Comparison of ENCODE assay signal across 21 cellular contexts in genomic region chr1:30312226-30312625, GRCh38.
A peak's percentile ranks its signal among the peaks of the same experiment; 100 is the strongest.
DNase-seq lines count a peak whose midpoint lies in the region; ATAC-seq and TF ChIP-seq lines count a peak whose summit lies in the region.
"Had no signal": no experiment of that assay in that cellular context is flagged by ENCODE, and none has a peak within 500 bp of the region (broad histone marks: within the 10 kb centered on the region; RNA-seq: fewer than 3 reads in every experiment).

No MANE protein-coding gene starts in this region.

- H3K4me3 Mint-ChIP-seq in activated CD4-positive, alpha-beta memory T cell treated with anti-CD3 and anti-CD28 coated beads, Interleukin-2, amount 10 ng/mL, durations not matched to agents 7 days and 5 days = no peak overlapping the region
- H3K4me3 Mint-ChIP-seq in activated CD4-positive, alpha-beta memory T cell treated with anti-CD3 and anti-CD28 coated beads for 36 hours = no peak overlapping the region
- no peak overlapping the region for H3K4me3 Mint-ChIP-seq in type B pancreatic cell

- DNase-seq in activated CD4-positive, alpha-beta memory T cell treated with anti-CD3 and anti-CD28 coated beads, Interleukin-2, amount 10 ng/mL, durations not matched to agents 7 days and 5 days = peak; percentile 6
- no peak for DNase-seq in activated CD4-positive, alpha-beta memory T cell treated with anti-CD3 and anti-CD28 coated beads for 36 hours
- DNase-seq in coronary artery (ENCODE audit: low spot score) (peak; percentile 41), sigmoid colon (peak; percentile 52), type B pancreatic cell (ENCODE audit: extremely low spot score, unreplicated experiment) (peak; percentile 56), COLO829 (ENCODE audit: low spot score) (no peak), AML-193 (lab: John Stamatoyannopoulos, UW) (no peak)
- DNase-seq: 8988T, EL, GF-D8, GOT3, Karpas-422, NCI-H1694 treated with DMSO at 0.1 percent for 48 hours, NCI-H2081 treated with DMSO at 0.1 percent for 48 hours, NCI-H2171 treated with DMSO at 0.1 percent for 48 hours, NCI-H446, NCI-H526, OCI-M1 had no signal

- H3K4me3 ChIP-seq in coronary artery (no peak overlapping the region), sigmoid colon (no peak overlapping the region)
- H3K4me3 ChIP-seq: SJSA1 had no signal

- no peak for TF ChIP-seq POLR2A in sigmoid colon (IDR thresholded peaks at IDR 0.05)

- H3K27me3 ChIP-seq in sigmoid colon = peaks cover 0 to 42% (median 5%) of the 10 kb centered on the region in 3 donors
- H3K27me3 ChIP-seq: SJSA1 had no signal

- TF ChIP-seq EP300 in sigmoid colon (IDR thresholded peaks at IDR 0.05) = no peak

- no peak overlapping the region for H3K27ac ChIP-seq in coronary artery
- H3K27ac ChIP-seq in sigmoid colon = no peak overlapping the region
- H3K27ac ChIP-seq: SJSA1 had no signal

- WGBS in sigmoid colon, 2 donors = 73% methylated on average over 7 of the region's 7 CpGs

- no peaks in the 10 kb centered on the region for H3K4me1 Mint-ChIP-seq in activated CD4-positive, alpha-beta memory T cell treated with anti-CD3 and anti-CD28 coated beads, Interleukin-2, amount 10 ng/mL, durations not matched to agents 7 days and 5 days
- H3K4me1 Mint-ChIP-seq in activated CD4-positive, alpha-beta memory T cell treated with anti-CD3 and anti-CD28 coated beads for 36 hours (ENCODE audit: low read depth) = no peaks in the 10 kb centered on the region
- H3K4me1 Mint-ChIP-seq in type B pancreatic cell (ENCODE audit: unreplicated experiment) = peaks cover 15% of the 10 kb centered on the region

- no peak overlapping the region for H3K27ac Mint-ChIP-seq in activated CD4-positive, alpha-beta memory T cell treated with anti-CD3 and anti-CD28 coated beads, Interleukin-2, amount 10 ng/mL, durations not matched to agents 7 days and 5 days
- no peak overlapping the region for H3K27ac Mint-ChIP-seq in activated CD4-positive, alpha-beta memory T cell treated with anti-CD3 and anti-CD28 coated beads for 36 hours
- no peak overlapping the region for H3K27ac Mint-ChIP-seq in type B pancreatic cell

- CTCF ChIA-PET in activated CD4-positive, alpha-beta memory T cell treated with anti-CD3 and anti-CD28 coated beads, Interleukin-2, amount 10 ng/mL, durations not matched to agents 7 days and 5 days (lab: Charles Lee) = no interaction called here
- CTCF ChIA-PET in activated CD4-positive, alpha-beta memory T cell treated with anti-CD3 and anti-CD28 coated beads for 36 hours (lab: Charles Lee) = no interaction called here

- ATAC-seq in GM21447 (IDR thresholded peaks at IDR 0.05; ENCODE audit: unreplicated experiment) = no peak

- no peak for TF ChIP-seq CTCF in coronary artery (IDR thresholded peaks at IDR 0.05)
- no peak for TF ChIP-seq CTCF in sigmoid colon (IDR thresholded peaks at IDR 0.05)
- TF ChIP-seq CTCF in type B pancreatic cell (conservative IDR thresholded peaks at IDR 0.05) = no peak

- H3K9me3 Mint-ChIP-seq in activated CD4-positive, alpha-beta memory T cell treated with anti-CD3 and anti-CD28 coated beads, Interleukin-2, amount 10 ng/mL, durations not matched to agents 7 days and 5 days = no peaks in the 10 kb centered on the region
- H3K9me3 Mint-ChIP-seq in activated CD4-positive, alpha-beta memory T cell treated with anti-CD3 and anti-CD28 coated beads for 36 hours = no peaks in the 10 kb centered on the region
- H3K9me3 Mint-ChIP-seq in type B pancreatic cell = no peaks in the 10 kb centered on the region

- H3K4me1 ChIP-seq in sigmoid colon = no peaks in the 10 kb centered on the region
- H3K4me1 ChIP-seq: SJSA1 had no signal

- intact Hi-C loops in activated CD4-positive, alpha-beta memory T cell treated with anti-CD3 and anti-CD28 coated beads for 36 hours (cut with micrococcal nuclease) = no loop called here
- intact Hi-C loops in sigmoid colon (cut with DNase I) = no loop called here

- peaks cover 12% of the 10 kb centered on the region for H3K27me3 Mint-ChIP-seq in activated CD4-positive, alpha-beta memory T cell treated with anti-CD3 and anti-CD28 coated beads, Interleukin-2, amount 10 ng/mL, durations not matched to agents 7 days and 5 days
- peaks cover 16% of the 10 kb centered on the region for H3K27me3 Mint-ChIP-seq in activated CD4-positive, alpha-beta memory T cell treated with anti-CD3 and anti-CD28 coated beads for 36 hours
- peaks cover 23% of the 10 kb centered on the region for H3K27me3 Mint-ChIP-seq in type B pancreatic cell

- no peaks in the 10 kb centered on the region for H3K36me3 ChIP-seq in sigmoid colon
- H3K36me3 ChIP-seq: SJSA1 had no signal

- no peaks in the 10 kb centered on the region for H3K9me3 ChIP-seq in sigmoid colon
- H3K9me3 ChIP-seq: SJSA1 had no signal

- POLR2A ChIA-PET in activated CD4-positive, alpha-beta memory T cell treated with anti-CD3 and anti-CD28 coated beads, Interleukin-2, amount 10 ng/mL, durations not matched to agents 7 days and 5 days (lab: Charles Lee) = no interaction called here
- POLR2A ChIA-PET in activated CD4-positive, alpha-beta memory T cell treated with anti-CD3 and anti-CD28 coated beads for 36 hours (lab: Charles Lee) = no interaction called here

- H3K36me3 Mint-ChIP-seq in activated CD4-positive, alpha-beta memory T cell treated with anti-CD3 and anti-CD28 coated beads, Interleukin-2, amount 10 ng/mL, durations not matched to agents 7 days and 5 days (ENCODE audit: low read depth) = no peaks in the 10 kb centered on the region
- no peaks in the 10 kb centered on the region for H3K36me3 Mint-ChIP-seq in activated CD4-positive, alpha-beta memory T cell treated with anti-CD3 and anti-CD28 coated beads for 36 hours
- no peaks in the 10 kb centered on the region for H3K36me3 Mint-ChIP-seq in type B pancreatic cell
- H3K36me3 Mint-ChIP-seq: IgD-negative memory B cell had no signal

Comparison
In these comparisons a context has a peak if more than half of its experiments do, and no peak if none do; other contexts are left out.
1. DNase-seq: peak in activated CD4-positive, alpha-beta memory T cell treated with anti-CD3 and anti-CD28 coated beads, Interleukin-2, amount 10 ng/mL, durations not matched to agents 7 days and 5 days (single experiment), coronary artery (single experiment), sigmoid colon (single experiment) and type B pancreatic cell (single experiment); none in activated CD4-positive, alpha-beta memory T cell treated with anti-CD3 and anti-CD28 coated beads for 36 hours (single experiment), COLO829 (single experiment) and AML-193 (0 of 2).